12 cellular contexts compared by ENCODE assay signal in genomic region chr5:154385236-154385512, GRCh38.
DNase-seq lines count a peak whose midpoint lies in the region; ATAC-seq and TF ChIP-seq lines count a peak whose summit lies in the region.
"Had no signal": no experiment of that assay in that cellular context is flagged by ENCODE, and none has a peak within 500 bp of the region (broad histone marks: within the 10 kb centered on the region; RNA-seq: fewer than 3 reads in every experiment).

No MANE protein-coding gene starts in this region.

- no peaks in the 10 kb centered on the region for H3K27me3 ChIP-seq in GM06990 (replicated peaks; ENCODE audit: control insufficient read depth, insufficient read depth, low read length)

- H3K27ac Mint-ChIP-seq in natural killer cell treated with Interleukin-12 subunit alpha and Interleukin-12 subunit beta and Interleukin-15 and Interleukin-18, amount 100 ng/mL, for 72 hours: peak overlapping the region; percentile 79 to 87
- H3K27ac Mint-ChIP-seq: progenitor cell of endocrine pancreas had no signal

- H3K4me3 Mint-ChIP-seq in natural killer cell treated with Interleukin-12 subunit alpha and Interleukin-12 subunit beta and Interleukin-15 and Interleukin-18, amount 100 ng/mL, for 72 hours: peak overlapping the region; percentile 64

- no peaks in the 10 kb centered on the region for H4K20me1 ChIP-seq in OCI-LY7 (ENCODE audit: insufficient read depth, low read length)

- H3K79me2 ChIP-seq in OCI-LY7 (ENCODE audit: insufficient read depth, low read depth, low read length): no peaks in the 10 kb centered on the region

- POLR2A ChIA-PET in OCI-LY7 (lab: Charles Lee): interaction anchor here (0.6 kb wide), 1 partner anchor 197 kb away, joined by 4 read pairs; no protein-coding TSS in a partner anchor

- peaks cover 15% of the 10 kb centered on the region for H3K4me1 ChIP-seq in OCI-LY7 (ENCODE audit: insufficient read depth, low read length, poor library complexity, severe bottlenecking)

- no peaks in the 10 kb centered on the region for H3K27me3 Mint-ChIP-seq in natural killer cell treated with Interleukin-12 subunit alpha and Interleukin-12 subunit beta and Interleukin-15 and Interleukin-18, amount 100 ng/mL, for 72 hours
- H3K27me3 Mint-ChIP-seq: progenitor cell of endocrine pancreas had no signal

- H3K4me3 ChIP-seq in GM06990 (replicated peaks; ENCODE audit: low read depth, low read length): no peak overlapping the region
- H3K4me3 ChIP-seq in OCI-LY7 (ENCODE audit: low read depth, low read length, poor library complexity, severe bottlenecking): no peak overlapping the region
- H3K4me3 ChIP-seq: K562, PC-9 had no signal

- BruUV-seq in OCI-LY7 (replicated peaks; lab: Mats Ljungman, UMichigan): no TSS peak

- H3K9me2 ChIP-seq in OCI-LY7 (ENCODE audit: insufficient read depth, low read length): no peaks in the 10 kb centered on the region

- DNase-seq in GM06990 (ENCODE audit: extremely low read depth, insufficient read length) (peak; percentile 31), OCI-LY7 (ENCODE audit: low spot score) (peak; percentile 4), HK-2 (ENCODE audit: unreplicated experiment) (no peak)
- DNase-seq in natural killer cell treated with Interleukin-12 subunit alpha and Interleukin-12 subunit beta and Interleukin-15 and Interleukin-18, amount 100 ng/mL, for 72 hours (ENCODE audit: low spot score): no peak
- DNase-seq: amniotic stem cell; PC-9; stimulated activated CD4-positive, alpha-beta T cell treated with anti-CD3 and anti-CD28 coated beads, Interleukin-1b, Interleukin-23, amount 100 ng/mL, for 48 hours had no signal

- peaks cover 4% of the 10 kb centered on the region for H3K9me3 Mint-ChIP-seq in natural killer cell treated with Interleukin-12 subunit alpha and Interleukin-12 subunit beta and Interleukin-15 and Interleukin-18, amount 100 ng/mL, for 72 hours

- 0 out of 2 replicates have a peak overlapping the region, but pooled peaks have one; percentile 16 for H3K4me2 ChIP-seq in OCI-LY7 (ENCODE audit: low read length)
- H3K4me2 ChIP-seq: PC-9 had no signal

- ATAC-seq in GM21381 (IDR thresholded peaks at IDR 0.05; ENCODE audit: unreplicated experiment) (peak; percentile 26), GM21528 (IDR thresholded peaks at IDR 0.05; ENCODE audit: low FRiP score, unreplicated experiment) (no peak), GM18519 (IDR thresholded peaks at IDR 0.05; ENCODE audit: low FRiP score, unreplicated experiment) (no peak)
- ATAC-seq in natural killer cell treated with Interleukin-12 subunit alpha and Interleukin-12 subunit beta and Interleukin-15 and Interleukin-18, amount 100 ng/mL, for 72 hours: peak; percentile 71 to 72

- H3K4me1 Mint-ChIP-seq in natural killer cell treated with Interleukin-12 subunit alpha and Interleukin-12 subunit beta and Interleukin-15 and Interleukin-18, amount 100 ng/mL, for 72 hours (ENCODE audit: low read depth in 2 of 2): peaks cover 24 to 25% of the 10 kb centered on the region in 2 donors

- peaks cover 13% of the 10 kb centered on the region for H3K36me3 Mint-ChIP-seq in natural killer cell treated with Interleukin-12 subunit alpha and Interleukin-12 subunit beta and Interleukin-15 and Interleukin-18, amount 100 ng/mL, for 72 hours

- TF ChIP-seq CTCF in GM06990 (IDR thresholded peaks at IDR 0.05; ENCODE audit: insufficient read depth, low read length, poor library complexity, severe bottlenecking): no peak
- TF ChIP-seq CTCF in OCI-LY7 (conservative IDR thresholded peaks at IDR 0.05; ENCODE audit: low read length): no peak

- CTCF ChIA-PET in OCI-LY7 (lab: Charles Lee; ENCODE audit: unreplicated experiment): no interaction called here

- H2AFZ ChIP-seq in OCI-LY7 (ENCODE audit: low read length): peak overlapping the region; percentile 10; the same call in 1 of the 2 replicates
- H2AFZ ChIP-seq: PC-9 had no signal

- intact Hi-C loops in OCI-LY7 (cut with micrococcal nuclease; ENCODE audit: unreplicated experiment): no loop called here

- H3K9me3 ChIP-seq in OCI-LY7 (ENCODE audit: low read length): no peaks in the 10 kb centered on the region

- no peak overlapping the region for H3K27ac ChIP-seq in OCI-LY7 (ENCODE audit: low read depth, low read length, poor library complexity, severe bottlenecking)
- H3K27ac ChIP-seq: PC-9 had no signal

- peaks cover 26% of the 10 kb centered on the region for H3K36me3 ChIP-seq in GM06990 (ENCODE audit: control insufficient read depth, insufficient read depth, low read length)
- H3K36me3 ChIP-seq in OCI-LY7 (ENCODE audit: insufficient read depth, low read length): peaks cover 7% of the 10 kb centered on the region

Comparison
In these comparisons a context has a peak if more than half of its experiments do, and no peak if none do; other contexts are left out.
1. DNase-seq: peak in GM06990 (single experiment) and OCI-LY7 (single experiment); none in natural killer cell treated with Interleukin-12 subunit alpha and Interleukin-12 subunit beta and Interleukin-15 and Interleukin-18, amount 100 ng/mL, for 72 hours (single experiment) and HK-2 (single experiment).
2. ATAC-seq: peak in GM21381 (single experiment) and natural killer cell treated with Interleukin-12 subunit alpha and Interleukin-12 subunit beta and Interleukin-15 and Interleukin-18, amount 100 ng/mL, for 72 hours (2 of 2); none in GM21528 (single experiment) and GM18519 (single experiment).